In genomic region chr10:104329754-104330153, GRCh38 we compare ENCODE assay signal across 8 cellular contexts. TPM values are rescaled to one million over a fixed set of nuclear protein-coding genes. Genes with fewer than 3 reads are reported as not detected.
DNase-seq lines count a peak whose midpoint lies in the region; ATAC-seq and TF ChIP-seq lines count a peak whose summit lies in the region.

No MANE protein-coding gene starts in this region.

- H3K27me3 ChIP-seq in vagina = no peaks in the 10 kb centered on the region

- no peaks in the 10 kb centered on the region for H3K9me3 Mint-ChIP-seq in activated naive CD4-positive, alpha-beta T cell treated with anti-CD3 and anti-CD28 coated beads, Interleukin-2, amount 50 U/mL, for 24 hours
- H3K9me3 Mint-ChIP-seq in brain = no peaks in the 10 kb centered on the region
- H3K9me3 Mint-ChIP-seq in memory B cell = no peaks in the 10 kb centered on the region

- H3K4me3 Mint-ChIP-seq in activated naive CD4-positive, alpha-beta T cell treated with anti-CD3 and anti-CD28 coated beads, Interleukin-2, amount 50 U/mL, for 24 hours = peak overlapping the region; percentile 85
- peak overlapping the region in 4 of 5 experiments; percentile 42 to 87 (median 72) for H3K4me3 Mint-ChIP-seq in brain
- H3K4me3 Mint-ChIP-seq in memory B cell = no peak overlapping the region

- intact Hi-C loops in vagina (cut with DNase I) = no loop called here

- peak overlapping the region; percentile 96 for H3K27ac ChIP-seq in vagina

- H3K4me1 Mint-ChIP-seq in activated naive CD4-positive, alpha-beta T cell treated with anti-CD3 and anti-CD28 coated beads, Interleukin-2, amount 50 U/mL, for 24 hours = peaks cover 99% of the 10 kb centered on the region
- peaks cover 100% of the 10 kb centered on the region for H3K4me1 Mint-ChIP-seq in brain
- H3K4me1 Mint-ChIP-seq in memory B cell = peaks cover 61% of the 10 kb centered on the region

- TF ChIP-seq CTCF in brain (conservative IDR thresholded peaks at IDR 0.05) (no peak), vagina (IDR thresholded peaks at IDR 0.05) (no peak)

- no peak for ATAC-seq in memory B cell (ENCODE audit: low read depth)

- H3K27me3 Mint-ChIP-seq in activated naive CD4-positive, alpha-beta T cell treated with anti-CD3 and anti-CD28 coated beads, Interleukin-2, amount 50 U/mL, for 24 hours = no peaks in the 10 kb centered on the region
- H3K27me3 Mint-ChIP-seq in brain (peaks cover 11% of the 10 kb centered on the region), memory B cell (no peaks in the 10 kb centered on the region)

- no peak for TF ChIP-seq POLR2A in vagina (IDR thresholded peaks at IDR 0.05)

- H3K4me1 ChIP-seq in vagina = peaks cover 100% of the 10 kb centered on the region

- no peak for DNase-seq in activated naive CD4-positive, alpha-beta T cell treated with anti-CD3 and anti-CD28 coated beads, Interleukin-2, amount 50 U/mL, for 16 hours
- DNase-seq in memory B cell (ENCODE audit: low spot score in 2 of 2) (no peak), vagina (ENCODE audit: extremely low spot score in 2 of 2) (no peak), GM19240 (ENCODE audit: insufficient read length, low spot score) (no peak), NK-92 (lab: John Stamatoyannopoulos, UW; ENCODE audit: unreplicated experiment) (no peak), NCI-H146 treated with DMSO at 0.1 percent for 48 hours (lab: John Stamatoyannopoulos, UW; ENCODE audit: unreplicated experiment) (no peak)

- no peaks in the 10 kb centered on the region for H3K9me3 ChIP-seq in vagina

- peaks cover 7% of the 10 kb centered on the region for H3K36me3 Mint-ChIP-seq in activated naive CD4-positive, alpha-beta T cell treated with anti-CD3 and anti-CD28 coated beads, Interleukin-2, amount 50 U/mL, for 24 hours
- H3K36me3 Mint-ChIP-seq in brain = peaks cover 4% of the 10 kb centered on the region
- peaks cover 8% of the 10 kb centered on the region for H3K36me3 Mint-ChIP-seq in memory B cell

- H3K4me3 ChIP-seq in vagina = peak overlapping the region in 1 of 2 donors; percentile 38

- peaks cover 0 to 8% of the 10 kb centered on the region in 2 donors for H3K36me3 ChIP-seq in vagina

- peak overlapping the region; percentile 90 for H3K27ac Mint-ChIP-seq in activated naive CD4-positive, alpha-beta T cell treated with anti-CD3 and anti-CD28 coated beads, Interleukin-2, amount 50 U/mL, for 24 hours
- H3K27ac Mint-ChIP-seq in brain (peak overlapping the region; percentile 98 to 100 (median 99)), memory B cell (peak overlapping the region; percentile 91)

RNA-seq across cellular contexts. Expression of gene ITPRIP, which starts 8.5 kb away (rescaled TPM):
- polyA plus RNA-seq in brain (ENCODE audit: insufficient read depth, low read depth, low replicate concordance) = 19.8 TPM
- total RNA-seq in vagina = 85.7 TPM

RNA-seq across cellular contexts. Expression of gene CFAP58, which starts 23.9 kb away (rescaled TPM):
- polyA plus RNA-seq in brain (ENCODE audit: insufficient read depth, low read depth, low replicate concordance) = 0.37 TPM
- total RNA-seq in vagina = 0.49 TPM
